Comparison of ENCODE assay signal across 8 cellular contexts in genomic region chr7:42237891-42238531, GRCh38. TPM values are rescaled to one million over a fixed set of nuclear protein-coding genes. Genes with fewer than 3 reads are reported as not detected.
DNase-seq lines count a peak whose midpoint lies in the region; ATAC-seq and TF ChIP-seq lines count a peak whose summit lies in the region.

No MANE protein-coding gene starts in this region.

- ATAC-seq in effector memory CD8-positive, alpha-beta T cell (replicated peaks), result no peak
- ATAC-seq in HG03097 (IDR thresholded peaks at IDR 0.05; ENCODE audit: low FRiP score, unreplicated experiment) (no peak), HG02798 (IDR thresholded peaks at IDR 0.05; ENCODE audit: poor library complexity, unreplicated experiment) (no peak)

- 9 to 40% methylated on average over 3 to 47 of the region's 54 CpGs for WGBS in transverse colon (ENCODE audit: low coverage in 1 of 2), 2 donors

- in situ Hi-C loops in transverse colon (cut with MboI; ENCODE audit: low pct_ligation_motif_present in 1 of 4, low pct_unique_long_range_greater_than_20kb in 1 of 4, low sequenced_read_pairs in 3 of 4), result loop anchor here in 1 of 4 donors (25.0 kb wide), 3 partner anchors 251 to 599 kb away; no protein-coding TSS in a partner anchor

- no peaks in the 10 kb centered on the region for H3K36me3 Mint-ChIP-seq in effector memory CD8-positive, alpha-beta T cell (ENCODE audit: insufficient read depth)

- no peak for TF ChIP-seq POLR2A in Peyer's patch (IDR thresholded peaks at IDR 0.05)
- TF ChIP-seq POLR2A in transverse colon (IDR thresholded peaks at IDR 0.05), result no peak

- peak overlapping the region in 1 of 2 donors; percentile 59 for H3K27ac Mint-ChIP-seq in effector memory CD8-positive, alpha-beta T cell

- H3K4me1 ChIP-seq in Peyer's patch, result no peaks in the 10 kb centered on the region
- H3K4me1 ChIP-seq in transverse colon, result peaks cover 9 to 26% (median 12%) of the 10 kb centered on the region in 4 donors

- H3K4me1 Mint-ChIP-seq in effector memory CD8-positive, alpha-beta T cell (ENCODE audit: low read depth in 2 of 2), result peaks cover 5 to 10% of the 10 kb centered on the region in 2 donors

- H3K9me3 Mint-ChIP-seq in effector memory CD8-positive, alpha-beta T cell, result peaks cover 0 to 6% of the 10 kb centered on the region in 2 donors

- no peaks in the 10 kb centered on the region for H3K36me3 ChIP-seq in GM06990 (ENCODE audit: control insufficient read depth, insufficient read depth, low read length)
- no peaks in the 10 kb centered on the region for H3K36me3 ChIP-seq in Peyer's patch
- H3K36me3 ChIP-seq in transverse colon, result no peaks in the 10 kb centered on the region

- H3K9me3 ChIP-seq in Peyer's patch, result no peaks in the 10 kb centered on the region
- H3K9me3 ChIP-seq in transverse colon, result no peaks in the 10 kb centered on the region

- TF ChIP-seq CTCF in GM06990 (IDR thresholded peaks at IDR 0.05; ENCODE audit: insufficient read depth, low read length, poor library complexity, severe bottlenecking) (no peak), Peyer's patch (IDR thresholded peaks at IDR 0.05) (no peak), transverse colon (IDR thresholded peaks at IDR 0.05) (no peak)

- H3K27ac ChIP-seq in Peyer's patch (peak overlapping the region; percentile 63 to 92 (median 76)), transverse colon (peak overlapping the region; percentile 81 to 95 (median 90))

- peak overlapping the region; percentile 76 to 82 for H3K4me3 Mint-ChIP-seq in effector memory CD8-positive, alpha-beta T cell

- DNase-seq in GM06990 (ENCODE audit: extremely low read depth, insufficient read length) (no peak), Peyer's patch (peak in 2 of 3 donors; percentile 54 to 64), lung microvascular endothelial cell (ENCODE audit: low read depth in 2 of 2) (peak; percentile 2 to 68), transverse colon (peak; percentile 49), NCI-H2227 treated with DMSO at 0.1 percent for 48 hours (lab: John Stamatoyannopoulos, UW) (no peak)
- DNase-seq in effector memory CD8-positive, alpha-beta T cell, result no peak

- H3K27me3 ChIP-seq in GM06990 (replicated peaks; ENCODE audit: control insufficient read depth, insufficient read depth, low read length) (no peaks in the 10 kb centered on the region; the same call in none of the 2 replicates), Peyer's patch (no peaks in the 10 kb centered on the region), transverse colon (peaks cover 53% of the 10 kb centered on the region)

- intact Hi-C loops in transverse colon (cut with DNase I; ENCODE audit: low total_unique reads), result loop anchor here (2.0 to 10.0 kb wide), 2 partner anchors 251 to 263 kb away; no protein-coding TSS in a partner anchor

- H3K4me3 ChIP-seq in GM06990 (replicated peaks; ENCODE audit: low read depth, low read length) (peak overlapping the region; percentile 67), Peyer's patch (peak overlapping the region; percentile 32 to 65 (median 52)), transverse colon (peak overlapping the region; percentile 43 to 74 (median 50))

- no peak for TF ChIP-seq EP300 in transverse colon (IDR thresholded peaks at IDR 0.05; ENCODE audit: low read depth)

- peaks cover 42 to 63% of the 10 kb centered on the region in 2 donors for H3K27me3 Mint-ChIP-seq in effector memory CD8-positive, alpha-beta T cell

RNA-seq across cellular contexts. Expression of gene GLI3, which starts 1.0 kb away (rescaled TPM):
- total RNA-seq in Peyer's patch (10 to 100 TPM in 1 of 4 donors, 1 to 10 TPM in 2, under 1 TPM in 1; 0.53 to 30.5 (median 3.1) TPM), lung microvascular endothelial cell (under 0.01 and 0.44 TPM in 2 replicates), transverse colon (10 to 100 TPM in 1 of 4 donors, 1 to 10 TPM in 3; 3.7 to 41.1 (median 5.3) TPM)

Comparison
In these comparisons a context has a peak if more than half of its experiments do, and no peak if none do; other contexts are left out.
1. DNase-seq: peak in Peyer's patch (2 of 3), lung microvascular endothelial cell (2 of 2) and transverse colon (single experiment); none in GM06990 (single experiment), effector memory CD8-positive, alpha-beta T cell (0 of 3) and NCI-H2227 treated with DMSO at 0.1 percent for 48 hours (single experiment).
2. Peak in every context shown above with its lines, with median percentiles within 50 percentile points of each other: H3K4me3 ChIP-seq.